In the genomic region with DNA sequence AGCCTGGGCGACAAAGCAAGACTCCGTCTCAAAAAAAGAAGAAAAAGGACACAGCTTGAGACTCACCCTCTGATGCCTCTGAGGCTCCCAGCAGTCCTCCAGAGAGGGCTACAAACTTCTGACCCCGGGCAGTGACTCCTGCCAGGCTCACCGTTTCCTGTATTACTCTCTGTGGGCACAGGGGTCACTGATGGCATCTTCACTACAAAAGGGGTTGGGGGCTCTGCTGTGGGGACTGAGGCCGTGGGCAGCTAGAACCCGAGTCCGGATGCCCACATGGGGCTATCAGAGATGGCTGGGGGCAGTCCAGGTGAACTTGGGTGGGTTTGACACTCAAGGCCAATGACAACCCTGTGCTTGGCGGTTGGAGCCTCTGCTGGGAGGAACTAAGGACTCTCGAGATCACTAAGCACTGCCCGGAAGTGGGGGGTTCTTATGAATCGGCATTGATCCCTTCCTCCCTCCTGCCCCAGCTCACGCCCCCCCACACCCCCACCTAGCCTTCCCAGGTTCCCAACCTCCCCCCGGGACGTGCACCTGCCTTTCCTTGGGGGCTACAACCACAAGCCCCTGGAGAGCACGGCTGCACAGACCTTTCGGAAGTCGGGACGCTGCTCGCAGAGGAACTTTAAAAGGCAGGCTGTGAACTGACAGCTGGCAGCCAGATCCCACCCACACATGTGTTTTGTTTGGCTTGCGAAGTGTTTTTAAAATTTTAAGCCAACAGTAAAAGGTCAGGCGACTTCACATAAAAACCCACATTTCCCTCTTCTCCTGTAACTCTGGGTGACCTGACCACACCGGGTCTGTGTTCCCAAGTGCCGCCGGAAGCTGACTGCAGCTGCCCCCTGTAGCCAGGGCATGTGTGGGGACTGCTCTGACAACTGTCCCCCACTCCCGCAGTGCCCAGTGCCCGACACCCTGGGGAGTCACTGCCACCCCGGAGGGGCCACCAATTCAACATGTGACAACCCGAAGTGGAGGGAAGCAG, we compare ENCODE assay signal across 8 cellular contexts.
A peak's percentile ranks its signal among the peaks of the same experiment; 100 is the strongest.
DNase-seq lines count a peak whose midpoint lies in the region; ATAC-seq and TF ChIP-seq lines count a peak whose summit lies in the region.

No MANE protein-coding gene starts in this region.

- H3K27ac ChIP-seq in caudate nucleus (ENCODE audit: low read depth, low read length) = peak overlapping the region; percentile 75

- H3K4me1 Mint-ChIP-seq in nephron = peaks cover 47% of the 10 kb centered on the region

- ATAC-seq in HG03354 (IDR thresholded peaks at IDR 0.05; ENCODE audit: poor library complexity, severe bottlenecking, unreplicated experiment) = peak; percentile 58
- ATAC-seq in HG03039 (IDR thresholded peaks at IDR 0.05; ENCODE audit: unreplicated experiment) = no peak

- H3K4me3 Mint-ChIP-seq in nephron = peak overlapping the region in 2 of 3 experiments; percentile 24 to 33

- peak overlapping the region in 1 of 3 experiments; percentile 64 for H3K27ac Mint-ChIP-seq in nephron

- no peak for TF ChIP-seq CTCF in nephron (IDR thresholded peaks at IDR 0.05; ENCODE audit: unreplicated experiment in 3 of 3)

- H3K9me3 Mint-ChIP-seq in nephron = no peaks in the 10 kb centered on the region

- peaks cover 15% of the 10 kb centered on the region for H3K27me3 Mint-ChIP-seq in nephron (ENCODE audit: low read depth)

- DNase-seq in EL (peak; percentile 44), caudate nucleus (lab: John Stamatoyannopoulos, UW) (peak in 1 of 61 donors; percentile 48), NCI-H146 treated with DMSO at 0.1 percent for 48 hours (lab: John Stamatoyannopoulos, UW; ENCODE audit: unreplicated experiment) (no peak), cerebellar cortex (ENCODE audit: low spot score) (no peak), NCI-H526 (lab: John Stamatoyannopoulos, UW) (no peak)

- H3K36me3 Mint-ChIP-seq in nephron (ENCODE audit: low read depth) = no peaks in the 10 kb centered on the region
